Comparison of ENCODE assay signal across 23 cellular contexts in the genomic region with DNA sequence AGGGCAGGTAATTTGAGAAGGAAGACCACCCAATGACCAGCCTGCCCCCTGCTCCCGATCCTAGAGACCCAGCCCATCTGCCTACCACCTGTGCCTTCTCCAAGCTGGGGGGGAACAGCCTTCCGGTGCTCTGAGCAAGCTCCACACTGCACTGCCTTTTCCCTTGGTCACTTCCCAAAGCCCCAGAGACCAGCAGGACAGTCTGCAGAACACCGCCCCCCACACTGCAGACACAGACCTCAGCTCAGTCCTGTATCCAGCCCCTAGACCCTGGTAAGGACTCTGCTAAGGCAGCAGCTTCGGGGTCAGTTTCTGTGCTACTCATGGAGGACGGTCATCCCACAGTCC.
DNase-seq lines count a peak whose midpoint lies in the region; ATAC-seq, FAIRE-seq and TF ChIP-seq lines count a peak whose summit lies in the region.
"Had no signal": no experiment of that assay in that cellular context is flagged by ENCODE, and none has a peak within 500 bp of the region (broad histone marks: within the 10 kb centered on the region; RNA-seq: fewer than 3 reads in every experiment).

No MANE protein-coding gene starts in this region.

- ATAC-seq in HepG2 (peak; percentile 11), right lobe of liver (no peak), HG02678 (IDR thresholded peaks at IDR 0.05; ENCODE audit: unreplicated experiment) (no peak)
- ATAC-seq: GM12878, K562 had no signal

- TF ChIP-seq POLR2A in HepG2 (IDR thresholded peaks at IDR 0.05; ENCODE audit: insufficient read depth in 1 of 2, low read depth in 2 of 2, low read length in 2 of 2) (no peak), right lobe of liver (IDR thresholded peaks at IDR 0.05) (no peak), spleen (IDR thresholded peaks at IDR 0.05) (no peak), testis (IDR thresholded peaks at IDR 0.05) (no peak)

- H2AFZ ChIP-seq in HepG2 (ENCODE audit: low read length) = no peak overlapping the region

- H4K20me1 ChIP-seq in HepG2 (ENCODE audit: insufficient read depth, low read length) = no peaks in the 10 kb centered on the region
- H4K20me1 ChIP-seq: BLaER1 treated with 17β-estradiol and CSF1 and Interleukin-3, amounts not matched to agents 10 nM and 100 nM had no signal

- TF ChIP-seq RAD21 in HepG2 (CRISPR knock-in tag; IDR thresholded peaks at IDR 0.05) = no peak

- H3K9me3 ChIP-seq in HepG2 (ENCODE audit: low read length) (no peaks in the 10 kb centered on the region), right lobe of liver (no peaks in the 10 kb centered on the region), spleen (no peaks in the 10 kb centered on the region), testis (no peaks in the 10 kb centered on the region)
- H3K9me3 ChIP-seq: A549; BLaER1 treated with 17β-estradiol and CSF1 and Interleukin-3, amounts not matched to agents 10 nM and 100 nM; SK-N-SH had no signal

- H3K79me2 ChIP-seq in HepG2 (ENCODE audit: insufficient read depth, low read length) = no peaks in the 10 kb centered on the region

- no peak overlapping the region for H3K9ac ChIP-seq in HepG2 (ENCODE audit: insufficient read depth, low read depth, low read length)
- H3K9ac ChIP-seq: BLaER1 treated with 17β-estradiol and CSF1 and Interleukin-3, amounts not matched to agents 10 nM and 100 nM; SK-N-SH had no signal

- CTCF ChIA-PET in HepG2 (lab: Yijun Ruan, JAX; ENCODE audit: low intra/inter-chr PET ratio, low total read pairs) (no interaction called here), Calu3 (lab: Charles Lee) (no interaction called here)

- H3K27me3 ChIP-seq in HepG2 (ENCODE audit: control insufficient read depth in 1 of 2, insufficient read depth in 2 of 2, low read length in 2 of 2) (peaks cover 3 to 20% of the 10 kb centered on the region in 2 experiments; a peak in 3 of 5 replicates), right lobe of liver (no peaks in the 10 kb centered on the region), spleen (replicated peaks in 1 of 7) (peaks cover 0 to 19% (median 0%) of the 10 kb centered on the region in 7 donors), testis (no peaks in the 10 kb centered on the region)
- H3K27me3 ChIP-seq: BLaER1 treated with 17β-estradiol and CSF1 and Interleukin-3, amounts not matched to agents 10 nM and 100 nM had no signal

- POLR2A ChIA-PET in HepG2 (lab: Yijun Ruan, JAX) = no interaction called here

- peak overlapping the region; percentile 53 for H3K4me2 ChIP-seq in HepG2 (ENCODE audit: low read depth, low read length)
- H3K4me2 ChIP-seq: A549, SK-N-SH had no signal

- H3K27me3 Mint-ChIP-seq in chondrocyte (ENCODE audit: low read depth) (peaks cover 55% of the 10 kb centered on the region), Calu3 (ENCODE audit: unreplicated experiment) (peaks cover 93% of the 10 kb centered on the region)

- in situ Hi-C loops in HepG2 (cut with HindIII; ENCODE audit: extremely low pct_ligation_motif_present, low pct_unique_long_range_greater_than_20kb) = no loop called here

- H3K4me1 ChIP-seq in HepG2 (ENCODE audit: insufficient read depth, low read length) (peaks cover 20% of the 10 kb centered on the region), right lobe of liver (no peaks in the 10 kb centered on the region), spleen (no peaks in the 10 kb centered on the region), testis (no peaks in the 10 kb centered on the region)
- H3K4me1 ChIP-seq: A549 had no signal

- intact Hi-C loops in HepG2 (cut with micrococcal nuclease; ENCODE audit: unreplicated experiment) = no loop called here
- intact Hi-C loops in right lobe of liver (cut with DNase I) = no loop called here
- intact Hi-C loops in spleen (cut with DNase I; ENCODE audit: low total_unique reads) = no loop called here
- intact Hi-C loops in testis (cut with DNase I; ENCODE audit: low total_unique reads) = no loop called here
- intact Hi-C loops in Calu3 (cut with micrococcal nuclease; ENCODE audit: unreplicated experiment) = no loop called here

- no peaks in the 10 kb centered on the region for H3K36me3 ChIP-seq in HepG2 (replicated peaks in 1 of 2; ENCODE audit: control insufficient read depth in 1 of 2, insufficient read depth in 2 of 2, low read length in 2 of 2)
- H3K36me3 ChIP-seq in right lobe of liver = no peaks in the 10 kb centered on the region
- H3K36me3 ChIP-seq in spleen = no peaks in the 10 kb centered on the region
- no peaks in the 10 kb centered on the region for H3K36me3 ChIP-seq in testis (ENCODE audit: low read depth, missing control alignments)
- H3K36me3 ChIP-seq: BLaER1 treated with 17β-estradiol and CSF1 and Interleukin-3, amounts not matched to agents 10 nM and 100 nM had no signal

- H3K9me3 Mint-ChIP-seq in chondrocyte (ENCODE audit: low read depth) (no peaks in the 10 kb centered on the region), Calu3 (ENCODE audit: low read depth, unreplicated experiment) (no peaks in the 10 kb centered on the region)
- H3K9me3 Mint-ChIP-seq: CD4-positive, alpha-beta T cell had no signal

- FAIRE-seq in HepG2 (lab: Jason Lieb, UNC) = no peak
- FAIRE-seq: A549, GM12878, K562 had no signal

- H3K4me3 ChIP-seq in HepG2 (replicated peaks in 1 of 3; ENCODE audit: insufficient read depth in 1 of 3, low read depth in 2 of 3, low read length in 3 of 3) (no peak overlapping the region; a peak in 1 of 6 replicates), right lobe of liver (no peak overlapping the region), spleen (no peak overlapping the region), testis (no peak overlapping the region)
- H3K4me3 ChIP-seq: A549; BLaER1 treated with 17β-estradiol and CSF1 and Interleukin-3, amounts not matched to agents 10 nM and 100 nM; GM12878; K562 had no signal

- H3K36me3 Mint-ChIP-seq in chondrocyte (ENCODE audit: low read depth) = no peaks in the 10 kb centered on the region
- no peaks in the 10 kb centered on the region for H3K36me3 Mint-ChIP-seq in Calu3 (ENCODE audit: insufficient read depth, unreplicated experiment)

- no peak overlapping the region for H3K27ac ChIP-seq in HepG2 (ENCODE audit: extremely low read length, insufficient read depth, low read length)
- no peak overlapping the region for H3K27ac ChIP-seq in right lobe of liver
- no peak overlapping the region for H3K27ac ChIP-seq in spleen
- H3K27ac ChIP-seq in testis = no peak overlapping the region
- H3K27ac ChIP-seq: A549; BLaER1 treated with 17β-estradiol and CSF1 and Interleukin-3, amounts not matched to agents 10 nM and 100 nM had no signal

- no peak overlapping the region for H3K4me3 Mint-ChIP-seq in chondrocyte (ENCODE audit: unreplicated experiment)
- no peak overlapping the region for H3K4me3 Mint-ChIP-seq in Calu3 (ENCODE audit: low read depth, unreplicated experiment)
- H3K4me3 Mint-ChIP-seq: CD4-positive, alpha-beta T cell had no signal

- H3K4me1 Mint-ChIP-seq in chondrocyte (ENCODE audit: low read depth) = no peaks in the 10 kb centered on the region
- H3K4me1 Mint-ChIP-seq in Calu3 (ENCODE audit: low read depth, unreplicated experiment) = no peaks in the 10 kb centered on the region

- 60% methylated on average over 1 of the region's 5 CpGs for WGBS in HepG2 (ENCODE audit: low lambda C conversion rate)
- 36% methylated on average over 3 of the region's 5 CpGs for WGBS in right lobe of liver (ENCODE audit: insufficient coverage, low coverage, low lambda C conversion rate, missing lambda C conversion rate)
- WGBS in spleen, 5 donors = 67 to 85% (median 79%) methylated on average over 4 to 5 of the region's 5 CpGs
- 90 to 100% methylated on average over 3 to 5 of the region's 5 CpGs for WGBS in testis, 2 donors

- H3K27ac Mint-ChIP-seq in chondrocyte (ENCODE audit: unreplicated experiment) (no peak overlapping the region), Calu3 (ENCODE audit: unreplicated experiment) (no peak overlapping the region)
- H3K27ac Mint-ChIP-seq: CD4-positive, alpha-beta T cell had no signal

- BruUV-seq in HepG2 (replicated peaks; lab: Mats Ljungman, UMichigan) = no TSS peak
- no TSS peak for BruUV-seq in Calu3 (replicated peaks; lab: Mats Ljungman, UMichigan)

- TF ChIP-seq CTCF in HepG2 (CRISPR knock-in tag; IDR thresholded peaks at IDR 0.05) (no peak), right lobe of liver (IDR thresholded peaks at IDR 0.05) (no peak), chondrocyte (IDR thresholded peaks at IDR 0.05) (no peak), spleen (IDR thresholded peaks at IDR 0.05 in 8 of 11, conservative IDR thresholded peaks at IDR 0.05 in 3 of 11) (no peak), testis (IDR thresholded peaks at IDR 0.05) (no peak), Calu3 (IDR thresholded peaks at IDR 0.05; ENCODE audit: unreplicated experiment) (no peak)

- no peak for DNase-seq in HepG2 (ENCODE audit: low spot score)
- no peak for DNase-seq in right lobe of liver
- peak; percentile 39 for DNase-seq in chondrocyte (ENCODE audit: low spot score)
- DNase-seq in spleen = peak; percentile 23
- DNase-seq in testis = no peak
- no peak for DNase-seq in Calu3
- DNase-seq: AML-193; CD4-positive, alpha-beta T cell; DMS79; EL; GDM1; Kasumi-1; NCI-H1092 treated with DMSO at 0.1 percent for 48 hours; NCI-H1436; NCI-H187; NCI-H2081 treated with DMSO at 0.1 percent for 48 hours; SK-N-SH; SW 1271 had no signal

- TF ChIP-seq EP300 in HepG2 (IDR thresholded peaks at IDR 0.05; ENCODE audit: low read depth in 2 of 2, low read length in 2 of 2) (no peak), HepG2 (CRISPR knock-in tag; IDR thresholded peaks at IDR 0.05; ENCODE audit: borderline replicate concordance) (no peak)

TF ChIP-seq in HepG2, 621 proteins besides CTCF, POLR2A, EP300 and RAD21 (continues in another document):
- TF ChIP-seq, protein P1, sequence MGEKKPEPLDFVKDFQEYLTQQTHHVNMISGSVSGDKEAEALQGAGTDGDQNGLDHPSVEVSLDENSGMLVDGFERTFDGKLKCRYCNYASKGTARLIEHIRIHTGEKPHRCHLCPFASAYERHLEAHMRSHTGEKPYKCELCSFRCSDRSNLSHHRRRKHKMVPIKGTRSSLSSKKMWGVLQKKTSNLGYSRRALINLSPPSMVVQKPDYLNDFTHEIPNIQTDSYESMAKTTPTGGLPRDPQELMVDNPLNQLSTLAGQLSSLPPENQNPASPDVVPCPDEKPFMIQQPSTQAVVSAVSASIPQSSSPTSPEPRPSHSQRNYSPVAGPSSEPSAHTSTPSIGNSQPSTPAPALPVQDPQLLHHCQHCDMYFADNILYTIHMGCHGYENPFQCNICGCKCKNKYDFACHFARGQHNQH (CRISPR knock-in tag; IDR thresholded peaks at IDR 0.05) = no peak
- TF ChIP-seq NR2F2 (IDR thresholded peaks at IDR 0.05; ENCODE audit: borderline replicate concordance, low read depth) = no peak
- no peak for TF ChIP-seq ZNF274 (CRISPR knock-in tag; IDR thresholded peaks at IDR 0.05)
- TF ChIP-seq, protein P2, sequence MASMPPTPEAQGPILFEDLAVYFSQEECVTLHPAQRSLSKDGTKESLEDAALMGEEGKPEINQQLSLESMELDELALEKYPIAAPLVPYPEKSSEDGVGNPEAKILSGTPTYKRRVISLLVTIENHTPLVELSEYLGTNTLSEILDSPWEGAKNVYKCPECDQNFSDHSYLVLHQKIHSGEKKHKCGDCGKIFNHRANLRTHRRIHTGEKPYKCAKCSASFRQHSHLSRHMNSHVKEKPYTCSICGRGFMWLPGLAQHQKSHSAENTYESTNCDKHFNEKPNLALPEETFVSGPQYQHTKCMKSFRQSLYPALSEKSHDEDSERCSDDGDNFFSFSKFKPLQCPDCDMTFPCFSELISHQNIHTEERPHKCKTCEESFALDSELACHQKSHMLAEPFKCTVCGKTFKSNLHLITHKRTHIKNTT (CRISPR knock-in tag; IDR thresholded peaks at IDR 0.05) = no peak
- no peak for TF ChIP-seq ZFP36L1 (CRISPR knock-in tag; IDR thresholded peaks at IDR 0.05)

Comparison
In these comparisons a context has a peak if more than half of its experiments do, and no peak if none do; other contexts are left out.
1. DNase-seq: peak in chondrocyte (single experiment) and spleen (single experiment); none in HepG2 (single experiment), right lobe of liver (0 of 3), testis (single experiment) and Calu3 (single experiment).